ENCODE assay signal across 3 cellular contexts in the genomic region with DNA sequence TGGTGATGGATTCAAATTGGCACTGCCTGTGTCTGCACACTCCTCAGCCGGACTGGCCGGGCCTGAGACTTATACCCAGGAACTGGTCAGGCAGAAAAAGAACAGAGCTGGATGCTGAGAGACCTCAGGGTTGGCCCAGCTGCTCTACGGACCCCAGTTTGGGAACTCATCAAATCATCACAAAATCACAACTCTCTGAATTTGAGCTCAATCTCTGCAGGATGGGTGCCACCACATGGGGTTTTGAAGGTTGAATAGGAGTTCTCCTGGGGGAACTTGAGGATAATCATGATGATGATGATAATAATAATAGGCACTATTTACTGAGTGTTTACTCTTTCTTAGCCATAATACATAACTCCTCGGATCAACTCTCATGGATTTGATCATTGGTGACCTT. TPM values are rescaled to one million over a fixed set of nuclear protein-coding genes. Genes with fewer than 3 reads are reported as not detected.
"Had no signal": no experiment of that assay in that cellular context is flagged by ENCODE, and none has a peak within 500 bp of the region (broad histone marks: within the 10 kb centered on the region; RNA-seq: fewer than 3 reads in every experiment).

No MANE protein-coding gene starts in this region.

RNA-seq across cellular contexts. Expression of a gene that starts 1.0 kb away (rescaled TPM):
- total RNA-seq: MCF 10A, NCI-H460 had no signal

RNA-seq across cellular contexts. Expression of a gene that starts 6.0 kb away (rescaled TPM):
- total RNA-seq: LHCN-M2, MCF 10A, NCI-H460 had no signal

RNA-seq across cellular contexts. Expression of a gene that starts 6.2 kb away (rescaled TPM):
- total RNA-seq: LHCN-M2, NCI-H460 had no signal

RNA-seq across cellular contexts. Expression of a gene that starts 11.0 kb away (rescaled TPM):
- total RNA-seq: LHCN-M2, MCF 10A, NCI-H460 had no signal

RNA-seq across cellular contexts. Expression of a gene that starts 14.9 kb away (rescaled TPM):
- total RNA-seq: NCI-H460 had no signal
